Comparison of ENCODE assay signal across 9 cellular contexts in genomic region chrX:109839694-109840358, GRCh38.
DNase-seq lines count a peak whose midpoint lies in the region; ATAC-seq and TF ChIP-seq lines count a peak whose summit lies in the region.
"Had no signal": no experiment of that assay in that cellular context is flagged by ENCODE, and none has a peak within 500 bp of the region (broad histone marks: within the 10 kb centered on the region; RNA-seq: fewer than 3 reads in every experiment).

No MANE protein-coding gene starts in this region.

- no TSS peak for BruUV-seq in MCF 10A (replicated peaks; lab: Mats Ljungman, UMichigan)

- H3K4me1 ChIP-seq in CD4-positive, alpha-beta memory T cell (ENCODE audit: insufficient read depth, low read length): no peaks in the 10 kb centered on the region

- H3K27ac Mint-ChIP-seq in MCF 10A (ENCODE audit: low read depth, unreplicated experiment): no peak overlapping the region
- no peak overlapping the region for H3K27ac Mint-ChIP-seq in nephron progenitor cell
- no peak overlapping the region for H3K27ac Mint-ChIP-seq in CD4-positive, alpha-beta memory T cell

- peak; percentile 95 for DNase-seq in ELF-1 (ENCODE audit: low read depth, low spot score)
- DNase-seq in Kasumi-1 (lab: John Stamatoyannopoulos, UW): peak; percentile 65 to 73
- peak; percentile 65 for DNase-seq in MCF 10A (ENCODE audit: unreplicated experiment)
- DNase-seq in nephron progenitor cell: peak; percentile 39
- DNase-seq in GM19238 (ENCODE audit: insufficient read length, low spot score): no peak
- DNase-seq in CD4-positive, alpha-beta memory T cell: no peak
- DNase-seq: NCI-H524 treated with DMSO at 0.1 percent for 48 hours had no signal

- no peaks in the 10 kb centered on the region for H3K27me3 ChIP-seq in CD4-positive, alpha-beta memory T cell (ENCODE audit: insufficient read depth, low read length)

- ATAC-seq in HG03045 (IDR thresholded peaks at IDR 0.05; ENCODE audit: unreplicated experiment): no peak
- ATAC-seq in GM21447 (IDR thresholded peaks at IDR 0.05; ENCODE audit: unreplicated experiment): no peak

- no peaks in the 10 kb centered on the region for H3K9me3 ChIP-seq in CD4-positive, alpha-beta memory T cell (ENCODE audit: control insufficient read depth in 1 of 2, low read length in 2 of 2)

- CTCF ChIA-PET in MCF 10A (lab: Yijun Ruan, JAX): interaction anchor here (0.9 to 2.0 kb wide), 3 partner anchors 13 to 128 kb away, joined by 3 to 19 read pairs (median 7); no protein-coding TSS in a partner anchor
- CTCF ChIA-PET in CD4-positive, alpha-beta memory T cell (lab: Charles Lee; ENCODE audit: partially characterized antibody): no interaction called here

- H3K36me3 Mint-ChIP-seq in MCF 10A (ENCODE audit: insufficient read depth, unreplicated experiment) (no peaks in the 10 kb centered on the region), nephron progenitor cell (ENCODE audit: low read depth) (no peaks in the 10 kb centered on the region)
- no peaks in the 10 kb centered on the region for H3K36me3 Mint-ChIP-seq in CD4-positive, alpha-beta memory T cell

- H3K4me3 Mint-ChIP-seq in MCF 10A (ENCODE audit: unreplicated experiment) (no peak overlapping the region), nephron progenitor cell (no peak overlapping the region)
- no peak overlapping the region for H3K4me3 Mint-ChIP-seq in CD4-positive, alpha-beta memory T cell

- no peak overlapping the region for H3K4me3 ChIP-seq in CD4-positive, alpha-beta memory T cell (ENCODE audit: low read length in 2 of 2)

- no peaks in the 10 kb centered on the region for H3K36me3 ChIP-seq in CD4-positive, alpha-beta memory T cell (ENCODE audit: insufficient read depth, low read length)

- H3K27me3 Mint-ChIP-seq in MCF 10A (ENCODE audit: insufficient read depth, unreplicated experiment) (peaks cover 15% of the 10 kb centered on the region), nephron progenitor cell (ENCODE audit: low read depth, poor library complexity) (no peaks in the 10 kb centered on the region)
- H3K27me3 Mint-ChIP-seq in CD4-positive, alpha-beta memory T cell: no peaks in the 10 kb centered on the region

- H3K9me3 Mint-ChIP-seq in MCF 10A (ENCODE audit: unreplicated experiment) (no peaks in the 10 kb centered on the region), nephron progenitor cell (peaks cover 4% of the 10 kb centered on the region)
- no peaks in the 10 kb centered on the region for H3K9me3 Mint-ChIP-seq in CD4-positive, alpha-beta memory T cell

- H3K4me1 Mint-ChIP-seq in MCF 10A (ENCODE audit: insufficient read depth, unreplicated experiment) (no peaks in the 10 kb centered on the region), nephron progenitor cell (peaks cover 27% of the 10 kb centered on the region)
- no peaks in the 10 kb centered on the region for H3K4me1 Mint-ChIP-seq in CD4-positive, alpha-beta memory T cell

- intact Hi-C loops in MCF 10A (cut with micrococcal nuclease): loop anchor here (5.0 to 10.0 kb wide), 3 partner anchors 65 to 128 kb away; partner anchors contain the start of gene ACSL4
- intact Hi-C loops in CD4-positive, alpha-beta memory T cell (cut with micrococcal nuclease): no loop called here

- TF ChIP-seq CTCF in MCF 10A (IDR thresholded peaks at IDR 0.05; ENCODE audit: unreplicated experiment) (peak; percentile 7), nephron progenitor cell (IDR thresholded peaks at IDR 0.05) (peak; percentile 25)

- POLR2A ChIA-PET in MCF 10A (lab: Yijun Ruan, JAX): interaction anchor here (0.6 to 4.2 kb wide), 11 partner anchors 9 to 127 kb away, joined by 3 to 38 read pairs (median 3); partner anchors contain the start of gene ACSL4
- POLR2A ChIA-PET in CD4-positive, alpha-beta memory T cell (lab: Charles Lee; ENCODE audit: partially characterized antibody): no interaction called here

- no peak overlapping the region for H3K27ac ChIP-seq in CD4-positive, alpha-beta memory T cell (ENCODE audit: low read depth, low read length)

Comparison
In these comparisons a context has a peak if more than half of its experiments do, and no peak if none do; other contexts are left out.
1. DNase-seq: peak in ELF-1 (single experiment), Kasumi-1 (2 of 2), MCF 10A (single experiment) and nephron progenitor cell (single experiment); none in GM19238 (single experiment) and CD4-positive, alpha-beta memory T cell (0 of 5).